In genomic region chr18:13893418-13893760, GRCh38 we compare ENCODE assay signal across 12 cellular contexts. TPM values are rescaled to one million over a fixed set of nuclear protein-coding genes. Genes with fewer than 3 reads are reported as not detected.
A peak's percentile ranks its signal among the peaks of the same experiment; 100 is the strongest.
DNase-seq lines count a peak whose midpoint lies in the region; ATAC-seq lines count a peak whose summit lies in the region.
"Had no signal": no experiment of that assay in that cellular context is flagged by ENCODE, and none has a peak within 500 bp of the region (broad histone marks: within the 10 kb centered on the region; RNA-seq: fewer than 3 reads in every experiment).

No MANE protein-coding gene starts in this region.

- H3K9me3 Mint-ChIP-seq in naive B cell = no peaks in the 10 kb centered on the region
- H3K9me3 Mint-ChIP-seq: dendritic cell treated with granulocyte-macrophage colony-stimulating factor and Interleukin-4, amounts not matched to agents 40 ng/mL and 50 ng/mL, for 4 days; neural crest cell had no signal

- peaks cover 4 to 10% (median 4%) of the 10 kb centered on the region in 3 donors for H3K4me1 Mint-ChIP-seq in naive B cell
- H3K4me1 Mint-ChIP-seq: neural crest cell had no signal

- no peak overlapping the region for H3K27ac Mint-ChIP-seq in naive B cell
- H3K27ac Mint-ChIP-seq: dendritic cell treated with granulocyte-macrophage colony-stimulating factor and Interleukin-4, amounts not matched to agents 40 ng/mL and 50 ng/mL, for 4 days had no signal

- no peaks in the 10 kb centered on the region for H3K36me3 Mint-ChIP-seq in naive B cell

- DNase-seq in NCI-H2171 treated with DMSO at 0.1 percent for 48 hours (lab: John Stamatoyannopoulos, UW) = peak; percentile 49
- DNase-seq in NCI-H2171 (lab: John Stamatoyannopoulos, UW) = no peak
- no peak for DNase-seq in naive B cell
- no peak for DNase-seq in GF-D8 (lab: John Stamatoyannopoulos, UW)
- no peak for DNase-seq in anterior cingulate cortex (lab: John Stamatoyannopoulos, UW)
- DNase-seq in AG20443 (ENCODE audit: low spot score) = no peak
- DNase-seq: activated CD8-positive, alpha-beta memory T cell treated with anti-CD3 and anti-CD28 coated beads, Interleukin-2, amount 50 U/mL, for 48 hours had no signal

- peaks cover 17 to 36% (median 27%) of the 10 kb centered on the region in 3 donors for H3K27me3 Mint-ChIP-seq in naive B cell

- H3K4me3 Mint-ChIP-seq in naive B cell = peak overlapping the region in 1 of 8 donors; percentile 35
- H3K4me3 Mint-ChIP-seq: dendritic cell treated with granulocyte-macrophage colony-stimulating factor and Interleukin-4, amounts not matched to agents 40 ng/mL and 50 ng/mL, for 4 days; neural crest cell had no signal

- peak; percentile 99 for ATAC-seq in HG02571 (IDR thresholded peaks at IDR 0.05; ENCODE audit: unreplicated experiment)
- peak; percentile 97 for ATAC-seq in HG03460 (IDR thresholded peaks at IDR 0.05; ENCODE audit: unreplicated experiment)
- ATAC-seq in naive B cell (ENCODE audit: low read depth in 2 of 2) = peak; percentile 39 to 67
- ATAC-seq: A549 had no signal

RNA-seq across cellular contexts. Expression of gene MC2R, which starts 21.9 kb away (rescaled TPM):
- not detected for polyA plus RNA-seq in naive B cell (ENCODE audit: low read depth in 6 of 6)
- polyA plus RNA-seq: A549 had no signal
